In genomic region chr3:108090066-108090700, GRCh38 we compare ENCODE assay signal across 7 cellular contexts. TPM values are rescaled to one million over a fixed set of nuclear protein-coding genes. Genes with fewer than 3 reads are reported as not detected.
DNase-seq lines count a peak whose midpoint lies in the region; ATAC-seq, FAIRE-seq and TF ChIP-seq lines count a peak whose summit lies in the region.

No MANE protein-coding gene starts in this region.

- peak overlapping the region; percentile 80 for H2AFZ ChIP-seq in fibroblast of lung (ENCODE audit: low read length)

- H3K4me2 ChIP-seq in fibroblast of lung (ENCODE audit: extremely low read depth, insufficient read depth, low read length): peak overlapping the region; percentile 93

- H3K27me3 ChIP-seq in fibroblast of lung (ENCODE audit: control insufficient read depth, insufficient read depth, low read length): no peaks in the 10 kb centered on the region

- peak overlapping the region; percentile 87 to 97 (median 94) for H3K4me3 ChIP-seq in fibroblast of lung (replicated peaks in 1 of 4; ENCODE audit: control extremely low read depth in 1 of 4, insufficient read depth in 1 of 4, low read depth in 3 of 4, low read length in 4 of 4)

- peak overlapping the region in 7 of 10 donors; percentile 92 to 100 (median 99) for H3K4me3 Mint-ChIP-seq in naive thymus-derived CD8-positive, alpha-beta T cell
- H3K4me3 Mint-ChIP-seq in stimulated activated naive CD8-positive, alpha-beta T cell treated with anti-CD3 and anti-CD28 coated beads, Interleukin-15, Interleukin-2, amounts not matched to agents 100 ng/mL and 50 ng/mL, for 24 hours: no peak overlapping the region

- H3K27ac Mint-ChIP-seq in naive thymus-derived CD8-positive, alpha-beta T cell: peak overlapping the region in 9 of 10 donors; percentile 90 to 100 (median 99)
- H3K27ac Mint-ChIP-seq in stimulated activated naive CD8-positive, alpha-beta T cell treated with anti-CD3 and anti-CD28 coated beads, Interleukin-15, Interleukin-2, amounts not matched to agents 100 ng/mL and 50 ng/mL, for 24 hours: peak overlapping the region; percentile 97

- peak; percentile 5 for ATAC-seq in HG02884 (IDR thresholded peaks at IDR 0.05; ENCODE audit: unreplicated experiment)
- ATAC-seq in naive thymus-derived CD8-positive, alpha-beta T cell: peak; percentile 27 to 49

- peak overlapping the region; percentile 94 for H3K9ac ChIP-seq in fibroblast of lung (ENCODE audit: insufficient read depth, low read length)

- no peaks in the 10 kb centered on the region for H3K27me3 Mint-ChIP-seq in naive thymus-derived CD8-positive, alpha-beta T cell
- H3K27me3 Mint-ChIP-seq in stimulated activated naive CD8-positive, alpha-beta T cell treated with anti-CD3 and anti-CD28 coated beads, Interleukin-15, Interleukin-2, amounts not matched to agents 100 ng/mL and 50 ng/mL, for 24 hours: no peaks in the 10 kb centered on the region

- peaks cover 0 to 4% (median 0%) of the 10 kb centered on the region in 9 donors for H3K9me3 Mint-ChIP-seq in naive thymus-derived CD8-positive, alpha-beta T cell
- H3K9me3 Mint-ChIP-seq in stimulated activated naive CD8-positive, alpha-beta T cell treated with anti-CD3 and anti-CD28 coated beads, Interleukin-15, Interleukin-2, amounts not matched to agents 100 ng/mL and 50 ng/mL, for 24 hours: peaks cover 3% of the 10 kb centered on the region

- DNase-seq in GM18507 (ENCODE audit: extremely low spot score, insufficient read length, low read depth): peak; percentile 8
- peak; percentile 20 to 65 for DNase-seq in NOMO-1 (lab: John Stamatoyannopoulos, UW; ENCODE audit: unreplicated experiment in 2 of 2)
- peak; percentile 76 to 78 for DNase-seq in activated T-cell treated with anti-CD3 and anti-CD28 coated beads, Interleukin-2, amount 50 U/mL, for 48 hours
- DNase-seq in fibroblast of lung (ENCODE audit: low read depth in 2 of 2): peak; percentile 58 to 59
- peak; percentile 37 to 82 (median 73) for DNase-seq in naive thymus-derived CD8-positive, alpha-beta T cell

- peak; percentile 82 for FAIRE-seq in GM18507 (lab: Jason Lieb, UNC)

- peaks cover 50% of the 10 kb centered on the region for H3K79me2 ChIP-seq in fibroblast of lung (ENCODE audit: control insufficient read depth, insufficient read depth, low read length)

- H3K36me3 Mint-ChIP-seq in naive thymus-derived CD8-positive, alpha-beta T cell: peaks cover 2 to 4% (median 3%) of the 10 kb centered on the region in 3 donors
- H3K36me3 Mint-ChIP-seq in stimulated activated naive CD8-positive, alpha-beta T cell treated with anti-CD3 and anti-CD28 coated beads, Interleukin-15, Interleukin-2, amounts not matched to agents 100 ng/mL and 50 ng/mL, for 24 hours (ENCODE audit: low read depth): peaks cover 9% of the 10 kb centered on the region

- peaks cover 27 to 34% (median 32%) of the 10 kb centered on the region in 4 donors for H3K4me1 Mint-ChIP-seq in naive thymus-derived CD8-positive, alpha-beta T cell
- peaks cover 34% of the 10 kb centered on the region for H3K4me1 Mint-ChIP-seq in stimulated activated naive CD8-positive, alpha-beta T cell treated with anti-CD3 and anti-CD28 coated beads, Interleukin-15, Interleukin-2, amounts not matched to agents 100 ng/mL and 50 ng/mL, for 24 hours (ENCODE audit: low read depth)

- no peaks in the 10 kb centered on the region for H4K20me1 ChIP-seq in fibroblast of lung (ENCODE audit: control insufficient read depth, extremely low read depth, insufficient read depth, low read length)

- H3K4me1 ChIP-seq in fibroblast of lung (ENCODE audit: control insufficient read depth, extremely low read depth, insufficient read depth, low read length): peaks cover 3% of the 10 kb centered on the region

- POLR2A ChIA-PET in naive thymus-derived CD8-positive, alpha-beta T cell (lab: Charles Lee): interaction anchor here (1.0 to 6.6 kb wide), 7 partner anchors 10 to 133 kb away, joined by 3 to 167 read pairs (median 7); partner anchors contain the start of gene IFT57

- no peak for TF ChIP-seq CTCF in fibroblast of lung (conservative IDR thresholded peaks at IDR 0.05 in 1 of 2, IDR thresholded peaks at IDR 0.05 in 1 of 2; ENCODE audit: low read depth in 1 of 2, low read length in 2 of 2)

- no peaks in the 10 kb centered on the region for H3K36me3 ChIP-seq in fibroblast of lung (ENCODE audit: control insufficient read depth, insufficient read depth, low read length)

- no peaks in the 10 kb centered on the region for H3K9me3 ChIP-seq in fibroblast of lung (ENCODE audit: control insufficient read depth, insufficient read depth, low read depth, low read length)

- H3K27ac ChIP-seq in fibroblast of lung (ENCODE audit: insufficient read depth, low read length): peak overlapping the region; percentile 90

RNA-seq across cellular contexts. Expression of gene CD47, which starts 0.6 kb away (rescaled TPM):
- 54.7 and 72.0 TPM in 2 replicates for total RNA-seq in fibroblast of lung
- polyA plus RNA-seq in fibroblast of lung: 91.7 and 96.2 TPM in 2 replicates
- polyA plus RNA-seq in fibroblast of lung (2012): 63.4 and 74.1 TPM in 2 replicates
- 18.0 and 43.0 TPM in 2 replicates for polyA minus RNA-seq in fibroblast of lung (ENCODE audit: low replicate concordance)
- total RNA-seq in naive thymus-derived CD8-positive, alpha-beta T cell: 100 to 1,000 TPM; 187 to 192 TPM
- 100 to 1,000 TPM; 127 to 164 (median 135) TPM for polyA plus RNA-seq in naive thymus-derived CD8-positive, alpha-beta T cell

Comparison
In these comparisons a context has a peak if more than half of its experiments do, and no peak if none do; other contexts are left out.
1. Peak in every context shown above with its lines: DNase-seq, ATAC-seq, H3K4me3 ChIP-seq and H3K27ac ChIP-seq.
2. DNase-seq: peak in every context shown above with its lines; median percentile 77 in activated T-cell treated with anti-CD3 and anti-CD28 coated beads, Interleukin-2, amount 50 U/mL, for 48 hours; 73 in naive thymus-derived CD8-positive, alpha-beta T cell; 58 in fibroblast of lung; 42 in NOMO-1; 8 in GM18507.